32 cellular contexts compared by ENCODE assay signal in the genomic region with DNA sequence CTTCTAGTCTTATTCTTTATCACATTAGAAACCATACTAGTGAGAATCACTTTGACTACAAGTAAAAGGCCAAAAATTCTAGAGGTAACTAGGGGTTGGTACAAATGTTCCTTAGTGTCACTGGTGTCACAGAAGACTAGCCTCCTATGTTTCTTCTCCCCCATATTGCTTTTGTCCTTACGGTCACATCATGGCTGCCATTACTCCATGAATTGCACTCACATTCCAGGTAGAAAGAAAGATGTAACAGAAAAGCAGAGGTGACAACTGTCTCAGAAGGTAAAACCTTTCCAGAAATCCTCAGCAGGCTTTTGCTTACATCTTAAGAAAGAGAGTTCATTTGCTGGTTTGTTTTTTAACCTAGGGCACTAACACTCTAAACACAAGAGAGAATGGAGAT.
"Had no signal": no experiment of that assay in that cellular context is flagged by ENCODE, and none has a peak within 500 bp of the region (broad histone marks: within the 10 kb centered on the region; RNA-seq: fewer than 3 reads in every experiment).

No MANE protein-coding gene starts in this region.

- H3K9me3 ChIP-seq: adrenal gland, SJCRH30 had no signal

- H3K4me3 Mint-ChIP-seq: activated CD4-positive, alpha-beta T cell treated with anti-CD3 and anti-CD28 coated beads, Interleukin-2, amount 10 ng/mL, durations not matched to agents 24 days and 14 days; activated CD8-positive, alpha-beta T cell treated with anti-CD3 and anti-CD28 coated beads for 36 hours; activated T-cell treated with anti-CD3 and anti-CD28 coated beads, Interleukin-2, amount 50 U/mL, for 24 hours had no signal

- ATAC-seq: activated CD8-positive, alpha-beta T cell treated with anti-CD3 and anti-CD28 coated beads for 36 hours; activated naive CD4-positive, alpha-beta T cell treated with anti-CD3 and anti-CD28 coated beads, Interleukin-2, amount 50 U/mL, for 72 hours had no signal

- H3K4me2 ChIP-seq: KMS-11 had no signal

- H3K36me3 ChIP-seq: adrenal gland, SJCRH30, WERI-Rb-1 had no signal

- H3K4me1 Mint-ChIP-seq: activated CD4-positive, alpha-beta T cell treated with anti-CD3 and anti-CD28 coated beads, Interleukin-2, amount 10 ng/mL, durations not matched to agents 24 days and 14 days had no signal

- H3K27me3 ChIP-seq: adrenal gland, SJCRH30 had no signal

- H3K4me1 ChIP-seq: SJCRH30 had no signal

- H3K27ac ChIP-seq: adrenal gland, KMS-11, SJCRH30, SK-N-MC, WERI-Rb-1 had no signal

- H3K9ac ChIP-seq: KMS-11 had no signal

- H3K27me3 Mint-ChIP-seq: activated T-cell treated with anti-CD3 and anti-CD28 coated beads, Interleukin-2, amount 50 U/mL, for 24 hours; brain had no signal

- H3K27ac Mint-ChIP-seq: activated CD4-positive, alpha-beta T cell treated with anti-CD3 and anti-CD28 coated beads, Interleukin-2, amount 10 ng/mL, durations not matched to agents 24 days and 14 days; activated CD8-positive, alpha-beta T cell treated with anti-CD3 and anti-CD28 coated beads for 36 hours; activated naive CD4-positive, alpha-beta T cell treated with anti-CD3 and anti-CD28 coated beads, Interleukin-2, amount 50 U/mL, for 72 hours; activated T-cell treated with anti-CD3 and anti-CD28 coated beads, Interleukin-2, amount 50 U/mL, for 24 hours; activated T-helper 2 cell treated with anti-CD3 and anti-CD28 coated beads, Interferon-gamma antibody, Interleukin-2, Interleukin-4, amounts not matched to agents 10 μg/mL and 5 μg/mL and 100 μg/mL, durations not matched to agents 14 hours and 24 hours and 36 hours had no signal

- FAIRE-seq: bronchial epithelial cell had no signal

- H3K9me3 Mint-ChIP-seq: activated CD4-positive, alpha-beta T cell treated with anti-CD3 and anti-CD28 coated beads, Interleukin-2, amount 10 ng/mL, durations not matched to agents 24 days and 14 days; activated CD8-positive, alpha-beta T cell treated with anti-CD3 and anti-CD28 coated beads for 36 hours; activated naive CD4-positive, alpha-beta T cell treated with anti-CD3 and anti-CD28 coated beads, Interleukin-2, amount 50 U/mL, for 72 hours; activated T-cell treated with anti-CD3 and anti-CD28 coated beads, Interleukin-2, amount 50 U/mL, for 24 hours; activated T-helper 2 cell treated with anti-CD3 and anti-CD28 coated beads, Interferon-gamma antibody, Interleukin-2, Interleukin-4, amounts not matched to agents 10 μg/mL and 5 μg/mL and 100 μg/mL, durations not matched to agents 14 hours and 24 hours and 36 hours had no signal

- DNase-seq: activated CD4-positive, alpha-beta T cell treated with anti-CD3 and anti-CD28 coated beads, Interleukin-2, amount 10 ng/mL, durations not matched to agents 24 days and 14 days; activated CD4-positive, alpha-beta T cell treated with anti-CD3 and anti-CD28 coated beads, Interleukin-2, amount 50 U/mL, for 4 hours; activated CD8-positive, alpha-beta T cell treated with anti-CD3 and anti-CD28 coated beads for 36 hours; activated gamma-delta T cell; activated naive CD4-positive, alpha-beta T cell treated with Interleukin-2 at 50 U/mL for 16 hours; activated T-cell treated with anti-CD3 and anti-CD28 coated beads, Interleukin-2, amount 50 U/mL, for 24 hours; adrenal gland; caudate nucleus; cerebellar nuclear complex; MM.1S; MV-4-11; NCI-H1092; NCI-H1417; NCI-H146; NCI-H187; NCI-H2029 treated with DMSO at 0.1 percent for 48 hours; NCI-H2107; NCI-H2171; NCI-H510A; NCI-H526; NCI-H748 treated with DMSO at 0.1 percent for 48 hours; OCI-M1; SHP77; SJCRH30; T1000 had no signal

- H3K36me3 Mint-ChIP-seq: activated naive CD4-positive, alpha-beta T cell treated with anti-CD3 and anti-CD28 coated beads, Interleukin-2, amount 50 U/mL, for 72 hours had no signal

- H3K4me3 ChIP-seq: adrenal gland, SJCRH30, SK-N-MC had no signal
